In genomic region chr1:192629602-192630001, GRCh38 we compare ENCODE assay signal across 19 cellular contexts. TPM values are rescaled to one million over a fixed set of nuclear protein-coding genes. Genes with fewer than 3 reads are reported as not detected.
DNase-seq lines count a peak whose midpoint lies in the region; ATAC-seq and TF ChIP-seq lines count a peak whose summit lies in the region.
"Had no signal": no experiment of that assay in that cellular context is flagged by ENCODE, and none has a peak within 500 bp of the region (broad histone marks: within the 10 kb centered on the region; RNA-seq: fewer than 3 reads in every experiment).

No MANE protein-coding gene starts in this region.

- BruUV-seq in OCI-LY7 (replicated peaks; lab: Mats Ljungman, UMichigan) = no TSS peak

- H3K9me3 ChIP-seq in SK-N-SH (no peaks in the 10 kb centered on the region; the same call in 1 of the 2 replicates), OCI-LY7 (ENCODE audit: low read length) (no peaks in the 10 kb centered on the region; the same call in 1 of the 2 replicates), subcutaneous abdominal adipose tissue (ENCODE audit: control insufficient read depth in 5 of 5, low read length in 5 of 5) (no peaks in the 10 kb centered on the region)
- H3K9me3 ChIP-seq: BLaER1 had no signal

- TF ChIP-seq RAD21 in SK-N-SH (IDR thresholded peaks at IDR 0.05; ENCODE audit: low read length) = no peak

- intact Hi-C loops in OCI-LY7 (cut with micrococcal nuclease; ENCODE audit: unreplicated experiment) (loop anchor here (10.0 kb wide), 2 partner anchors 1595 to 1655 kb away; no protein-coding TSS in a partner anchor), left cardiac atrium (cut with DNase I) (no loop called here)

- H3K4me2 ChIP-seq in SK-N-SH = no peak overlapping the region
- peak overlapping the region; percentile 85 for H3K4me2 ChIP-seq in OCI-LY7 (ENCODE audit: low read length)
- H3K4me2 ChIP-seq: BLaER1 had no signal

- H4K20me1 ChIP-seq in SK-N-SH (ENCODE audit: insufficient read depth) (no peaks in the 10 kb centered on the region), OCI-LY7 (ENCODE audit: insufficient read depth, low read length) (no peaks in the 10 kb centered on the region)
- H4K20me1 ChIP-seq: BLaER1 had no signal

- no peaks in the 10 kb centered on the region for H3K9me2 ChIP-seq in SK-N-SH
- no peaks in the 10 kb centered on the region for H3K9me2 ChIP-seq in OCI-LY7 (ENCODE audit: insufficient read depth, low read length)

- H3K79me2 ChIP-seq in SK-N-SH (ENCODE audit: insufficient read depth) (no peaks in the 10 kb centered on the region), OCI-LY7 (ENCODE audit: insufficient read depth, low read depth, low read length) (peaks cover 64% of the 10 kb centered on the region; the same call in 1 of the 2 replicates)

- no peak for TF ChIP-seq CTCF in SK-N-SH (IDR thresholded peaks at IDR 0.05)
- TF ChIP-seq CTCF in OCI-LY7 (conservative IDR thresholded peaks at IDR 0.05; ENCODE audit: low read length) = no peak

- H3K9ac ChIP-seq in SK-N-SH (no peak overlapping the region), subcutaneous abdominal adipose tissue (ENCODE audit: low read length in 5 of 5) (no peak overlapping the region)
- H3K9ac ChIP-seq: BLaER1 had no signal

- H3K4me3 ChIP-seq in SK-N-SH (ENCODE audit: low read depth in 2 of 2, low read length in 1 of 2) = no peak overlapping the region
- H3K4me3 ChIP-seq in OCI-LY7 (ENCODE audit: low read depth, low read length, poor library complexity, severe bottlenecking) = peak overlapping the region; percentile 34
- H3K4me3 ChIP-seq in subcutaneous abdominal adipose tissue (ENCODE audit: low read depth in 1 of 5, low read length in 5 of 5) = peak overlapping the region in 1 of 5 donors; percentile 1
- H3K4me3 ChIP-seq: BLaER1 had no signal

- CTCF ChIA-PET in SK-N-SH (lab: Yijun Ruan, JAX) (interaction anchor here (1.1 to 1.3 kb wide), 3 partner anchors 19 to 177 kb away, joined by 3 read pairs; no protein-coding TSS in a partner anchor), OCI-LY7 (lab: Charles Lee; ENCODE audit: unreplicated experiment) (interaction anchor here (1.0 kb wide), 1 partner anchor 10 kb away, joined by 3 read pairs; no protein-coding TSS in a partner anchor)

- peak in 1 of 2 experiments; percentile 93; a peak in 2 of 4 replicates for TF ChIP-seq EP300 in SK-N-SH (IDR thresholded peaks at IDR 0.05; ENCODE audit: borderline replicate concordance in 1 of 2, low read depth in 1 of 2, low read length in 1 of 2)

- no peaks in the 10 kb centered on the region for H3K27me3 ChIP-seq in SK-N-SH (ENCODE audit: insufficient read depth)
- H3K27me3 ChIP-seq in subcutaneous abdominal adipose tissue (ENCODE audit: control insufficient read depth in 5 of 5, insufficient read depth in 4 of 5, low read length in 5 of 5) = no peaks in the 10 kb centered on the region
- H3K27me3 ChIP-seq: BLaER1 had no signal

- no peaks in the 10 kb centered on the region for H3F3A ChIP-seq in SK-N-SH (replicated peaks; ENCODE audit: insufficient read depth)

- POLR2A ChIA-PET in SK-N-SH (lab: Yijun Ruan, JAX) = interaction anchor here (0.7 kb wide), 1 partner anchor 397 kb away, joined by 5 read pairs; no protein-coding TSS in a partner anchor
- POLR2A ChIA-PET in OCI-LY7 (lab: Charles Lee) = interaction anchor here (0.6 to 9.7 kb wide), 10 partner anchors 9 to 513 kb away, joined by 3 to 211 read pairs (median 6); partner anchors contain the start of genes RGS13, RO60 and UCHL5

- WGBS in SK-N-SH (ENCODE audit: low lambda C conversion rate) = 54% methylated on average over 2 of the region's 2 CpGs

- H3K36me3 ChIP-seq in SK-N-SH (replicated peaks in 1 of 2; ENCODE audit: control insufficient read depth in 1 of 2, insufficient read depth in 2 of 2, low read length in 1 of 2) (no peaks in the 10 kb centered on the region), OCI-LY7 (ENCODE audit: insufficient read depth, low read length) (0 out of 2 replicates have a peak, but pooled peaks cover 2% of the 10 kb centered on the region), subcutaneous abdominal adipose tissue (ENCODE audit: control insufficient read depth in 5 of 5, insufficient read depth in 5 of 5, low read length in 5 of 5) (no peaks in the 10 kb centered on the region)
- H3K36me3 ChIP-seq: BLaER1 had no signal

- ATAC-seq in SK-N-SH treated with all-trans-retinoic acid at 6 μM for 48 hours (no peak), left cardiac atrium (peak; percentile 52 to 71), GM21526 (IDR thresholded peaks at IDR 0.05; ENCODE audit: low FRiP score, unreplicated experiment) (no peak)
- ATAC-seq in stimulated activated naive CD8-positive, alpha-beta T cell treated with anti-CD3 and anti-CD28 coated beads, Interleukin-15, Interleukin-2, amounts not matched to agents 100 U/mL and 50 U/mL, for 24 hours = no peak
- ATAC-seq: CD8-positive, alpha-beta T cell had no signal

- H3K4me1 ChIP-seq in SK-N-SH (ENCODE audit: control insufficient read depth in 1 of 2, insufficient read depth in 2 of 2, low read depth in 1 of 2, low read length in 1 of 2) = peaks cover 0 to 21% of the 10 kb centered on the region in 2 experiments; a peak in 3 of 4 replicates
- peaks cover 97% of the 10 kb centered on the region for H3K4me1 ChIP-seq in OCI-LY7 (ENCODE audit: insufficient read depth, low read length, poor library complexity, severe bottlenecking)
- peaks cover 0 to 37% (median 23%) of the 10 kb centered on the region in 5 donors for H3K4me1 ChIP-seq in subcutaneous abdominal adipose tissue (ENCODE audit: control insufficient read depth in 5 of 5, insufficient read depth in 5 of 5, low read length in 5 of 5)

- DNase-seq in SK-N-SH (no peak), OCI-LY7 (ENCODE audit: low spot score) (no peak), left cardiac atrium (no peak), SKM-1 (lab: John Stamatoyannopoulos, UW; ENCODE audit: unreplicated experiment) (no peak)
- no peak for DNase-seq in stimulated activated naive CD8-positive, alpha-beta T cell treated with anti-CD3 and anti-CD28 coated beads, Interleukin-15, Interleukin-2, amounts not matched to agents 100 U/mL and 50 U/mL, for 24 hours
- DNase-seq: 8988T; CD8-positive, alpha-beta T cell; DND-41; GDM1; H7; KBM-7; NCI-H1436 treated with DMSO at 0.1 percent for 48 hours; NCI-H2081; NCI-H748 treated with DMSO at 0.1 percent for 48 hours had no signal

- H2AFZ ChIP-seq in SK-N-SH (ENCODE audit: low read depth) (no peak overlapping the region), OCI-LY7 (ENCODE audit: low read length) (peak overlapping the region; percentile 61)

- H3K27ac ChIP-seq in SK-N-SH (ENCODE audit: low read depth in 2 of 2, low read length in 1 of 2) (no peak overlapping the region), OCI-LY7 (ENCODE audit: low read depth, low read length, poor library complexity, severe bottlenecking) (peak overlapping the region; percentile 100), subcutaneous abdominal adipose tissue (ENCODE audit: low read depth, low read length) (peak overlapping the region; percentile 42)
- H3K27ac ChIP-seq: BLaER1 had no signal

TF ChIP-seq in SK-N-SH, 30 proteins besides CTCF, POLR2A, EP300 and RAD21:
- TF ChIP-seq RCOR1 (IDR thresholded peaks at IDR 0.05; ENCODE audit: low read length) = peak; percentile 76
- no peak for TF ChIP-seq EZH2phosphoT487 (IDR thresholded peaks at IDR 0.05; ENCODE audit: borderline replicate concordance, low read depth)
- TF ChIP-seq GATA2 (CRISPR knock-in tag; IDR thresholded peaks at IDR 0.05) = peak; percentile 63
- TF ChIP-seq SIN3A (IDR thresholded peaks at IDR 0.05; ENCODE audit: borderline replicate concordance, low read depth, low read length) = no peak
- peak; percentile 78; the same call in 1 of the 2 replicates for TF ChIP-seq MXI1 (IDR thresholded peaks at IDR 0.05; ENCODE audit: low read depth, low read length)

TF ChIP-seq in SK-N-SH treated with all-trans-retinoic acid at 6 μM for 48 hours, 23 proteins besides CTCF, POLR2A, EP300 and RAD21 (continues in another document):
- no peak for TF ChIP-seq CREB5 (CRISPR knock-in tag; IDR thresholded peaks at IDR 0.05; ENCODE audit: low read depth)
- no peak for TF ChIP-seq OSR1 (CRISPR knock-in tag; IDR thresholded peaks at IDR 0.05)
- TF ChIP-seq ARNTL (CRISPR knock-in tag; IDR thresholded peaks at IDR 0.05; ENCODE audit: borderline replicate concordance, low read depth) = no peak
- no peak for TF ChIP-seq ZFP30 (CRISPR knock-in tag; IDR thresholded peaks at IDR 0.05)
- TF ChIP-seq ISL1 (CRISPR knock-in tag; IDR thresholded peaks at IDR 0.05) = no peak

RNA-seq across cellular contexts. Expression of gene RGS13, which starts 6.3 kb away (rescaled TPM):
- 0.05 TPM in 1 of 2 replicates, not detected in the other for polyA plus RNA-seq in SK-N-SH (2012; rRNA removed)
- 0.05 and 0.08 TPM in 2 replicates for polyA plus RNA-seq in SK-N-SH (2012; cell fraction: cytosol; rRNA removed)
- 0.01 TPM in 1 of 2 replicates, not detected in the other for polyA plus RNA-seq in SK-N-SH (2012; cell fraction: nucleus; rRNA removed)
- 80.4 and 83.0 TPM in 2 replicates for total RNA-seq in OCI-LY7 (2014; rRNA removed; shearing (Covaris generic))
- total RNA-seq in OCI-LY7 (2022) = 214 and 245 TPM in 2 replicates
- under 1 TPM in 1 of 2 donors, not detected in 1; 0.32 TPM for total RNA-seq in left cardiac atrium
- total RNA-seq: H7, NCI-H460 had no signal

RNA-seq across cellular contexts. Expression of gene RGS1, which starts 54.0 kb away (rescaled TPM):
- polyA plus RNA-seq in SK-N-SH (2012; rRNA removed) = 0.05 and 0.12 TPM in 2 replicates
- polyA plus RNA-seq in SK-N-SH (2012; cell fraction: cytosol; rRNA removed) = 0.07 and 0.18 TPM in 2 replicates
- 0.11 and 0.24 TPM in 2 replicates for polyA plus RNA-seq in SK-N-SH (2012; cell fraction: nucleus; rRNA removed)
- total RNA-seq in OCI-LY7 (2014; rRNA removed; shearing (Covaris generic)) = 0.79 and 0.85 TPM in 2 replicates
- 0.37 TPM in 1 of 2 replicates, not detected in the other for total RNA-seq in OCI-LY7 (2022)
- 1 to 10 TPM; 1.8 to 3.5 TPM for total RNA-seq in left cardiac atrium
- total RNA-seq: H7, NCI-H460 had no signal

Comparison
In these comparisons a context has a peak if more than half of its experiments do, and no peak if none do; other contexts are left out.
1. H3K27ac ChIP-seq: peak in OCI-LY7 (single experiment) and subcutaneous abdominal adipose tissue (single experiment); none in SK-N-SH (0 of 2).
2. ATAC-seq: peak in left cardiac atrium (2 of 2); none in SK-N-SH treated with all-trans-retinoic acid at 6 μM for 48 hours (single experiment), stimulated activated naive CD8-positive, alpha-beta T cell treated with anti-CD3 and anti-CD28 coated beads, Interleukin-15, Interleukin-2, amounts not matched to agents 100 U/mL and 50 U/mL, for 24 hours (single experiment) and GM21526 (single experiment).
3. RNA of gene RGS13, which starts 6.3 kb away (total RNA-seq): 80.4 to 245 TPM in OCI-LY7; 0.32 TPM in left cardiac atrium; every median in the first group is over 10 times any median in the second.